In genomic region chr18:33596178-33596854, GRCh38 we compare ENCODE assay signal across 1 cellular context.
TF ChIP-seq lines count a peak whose summit lies in the region.

No MANE protein-coding gene starts in this region.

TF ChIP-seq in SK-N-SH, 30 proteins besides CTCF, POLR2A, EP300 and RAD21 (continued from another document):
- TF ChIP-seq PBX3 (IDR thresholded peaks at IDR 0.05) (peak; percentile 53), RCOR1 (IDR thresholded peaks at IDR 0.05; ENCODE audit: low read length) (no peak)
